22 cellular contexts compared by ENCODE assay signal in the genomic region with DNA sequence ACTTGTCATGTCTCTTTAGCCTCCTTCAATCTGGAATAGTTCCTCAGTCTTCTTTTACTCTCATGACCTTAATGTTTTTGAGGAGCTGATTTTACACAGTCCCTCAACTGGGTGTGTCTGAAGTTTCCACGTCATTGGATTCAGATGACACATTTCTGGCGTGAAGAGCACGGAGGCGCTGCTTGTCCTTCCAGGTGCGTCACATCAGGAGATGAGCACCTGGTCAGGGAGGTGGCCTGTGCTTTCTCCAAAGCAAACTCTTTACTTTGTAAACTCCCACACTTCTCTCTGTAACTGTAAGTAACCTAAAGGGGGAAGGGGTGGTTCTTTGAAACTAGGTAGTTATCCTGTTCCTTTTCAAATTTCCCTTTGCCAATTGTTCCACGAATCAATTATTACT. TPM values are rescaled to one million over a fixed set of nuclear protein-coding genes. Genes with fewer than 3 reads are reported as not detected.
DNase-seq lines count a peak whose midpoint lies in the region; ATAC-seq, FAIRE-seq and TF ChIP-seq lines count a peak whose summit lies in the region.
"Had no signal": no experiment of that assay in that cellular context is flagged by ENCODE, and none has a peak within 500 bp of the region (broad histone marks: within the 10 kb centered on the region; RNA-seq: fewer than 3 reads in every experiment).

No MANE protein-coding gene starts in this region.

- no peak overlapping the region for H3K9ac ChIP-seq in GM12878 (ENCODE audit: control insufficient read depth, insufficient read depth, low read length)
- peak overlapping the region in 2 of 5 donors; percentile 25 to 56 for H3K9ac ChIP-seq in subcutaneous abdominal adipose tissue (ENCODE audit: low read length in 5 of 5)
- H3K9ac ChIP-seq: BLaER1 treated with 17β-estradiol and CSF1 and Interleukin-3, amounts not matched to agents 10 nM and 100 nM had no signal

- no peaks in the 10 kb centered on the region for H4K20me1 ChIP-seq in GM12878 (ENCODE audit: control insufficient read depth, insufficient read depth)

- peaks cover 12% of the 10 kb centered on the region for H3K36me3 Mint-ChIP-seq in activated CD4-positive, alpha-beta T cell treated with anti-CD3 and anti-CD28 coated beads for 36 hours (ENCODE audit: low read depth)
- H3K36me3 Mint-ChIP-seq: naive B cell had no signal

- POLR2A ChIA-PET in activated CD4-positive, alpha-beta T cell treated with anti-CD3 and anti-CD28 coated beads for 36 hours (lab: Charles Lee), result no interaction called here
- POLR2A ChIA-PET in GM12878 (lab: Charles Lee), result no interaction called here

- no peak for TF ChIP-seq CTCF in GM13977 (IDR thresholded peaks at IDR 0.05; ENCODE audit: extremely low read depth, insufficient read depth, missing control alignments)
- TF ChIP-seq CTCF in GM12878 (IDR thresholded peaks at IDR 0.05 in 2 of 3, conservative IDR thresholded peaks at IDR 0.05 in 1 of 3; ENCODE audit: control insufficient read depth in 2 of 3, extremely low read depth in 1 of 3, insufficient read depth in 1 of 3, low read depth in 3 of 3, low read length in 3 of 3), result no peak
- no peak for TF ChIP-seq CTCF in left lung (IDR thresholded peaks at IDR 0.05)

- H3K9me3 ChIP-seq in GM12878 (replicated peaks; ENCODE audit: control insufficient read depth, insufficient read depth, low read length) (no peaks in the 10 kb centered on the region), subcutaneous abdominal adipose tissue (ENCODE audit: control insufficient read depth in 5 of 5, low read length in 5 of 5) (no peaks in the 10 kb centered on the region), left lung (no peaks in the 10 kb centered on the region)
- H3K9me3 ChIP-seq: prostate gland had no signal

- no peak for TF ChIP-seq POLR2A in GM12878 (IDR thresholded peaks at IDR 0.05; ENCODE audit: low read depth, low read length)

- H2AFZ ChIP-seq in GM12878 (ENCODE audit: control insufficient read depth, low read depth, low read length), result no peak overlapping the region
- H2AFZ ChIP-seq: hepatocyte had no signal

- H3K4me3 Mint-ChIP-seq in activated CD4-positive, alpha-beta T cell treated with anti-CD3 and anti-CD28 coated beads for 36 hours, result no peak overlapping the region
- H3K4me3 Mint-ChIP-seq: activated CD4-positive, alpha-beta T cell treated with anti-CD3 and anti-CD28 coated beads, Interleukin-2, amount 10 ng/mL, durations not matched to agents 24 days and 14 days; brain; immature natural killer cell had no signal

- H3K4me2 ChIP-seq in GM12878 (ENCODE audit: control insufficient read depth, insufficient read depth), result no peak overlapping the region
- H3K4me2 ChIP-seq: hepatocyte had no signal

- no peak for FAIRE-seq in GM12878 (lab: Jason Lieb, UNC)

- H3K79me2 ChIP-seq in GM12878 (ENCODE audit: control insufficient read depth, insufficient read depth, low read length), result no peaks in the 10 kb centered on the region
- H3K79me2 ChIP-seq: hepatocyte had no signal

- peak overlapping the region; percentile 15 for H3K27ac Mint-ChIP-seq in activated CD4-positive, alpha-beta T cell treated with anti-CD3 and anti-CD28 coated beads for 36 hours
- H3K27ac Mint-ChIP-seq: activated CD4-positive, alpha-beta T cell treated with anti-CD3 and anti-CD28 coated beads, Interleukin-2, amount 10 ng/mL, durations not matched to agents 24 days and 14 days had no signal

- TSS peak; percentile 19 for BruUV-seq in GM12878 (replicated peaks; lab: Mats Ljungman, UMichigan)

- RAD21 ChIA-PET in GM12878 (lab: Charles Lee; ENCODE audit: unreplicated experiment), result no interaction called here

- no peaks in the 10 kb centered on the region for H3K27me3 ChIP-seq in GM12878 (replicated peaks in 1 of 2; ENCODE audit: control insufficient read depth in 2 of 2, insufficient read depth in 2 of 2, low read length in 1 of 2)
- H3K27me3 ChIP-seq in subcutaneous abdominal adipose tissue (ENCODE audit: control insufficient read depth in 5 of 5, insufficient read depth in 4 of 5, low read length in 5 of 5), result no peaks in the 10 kb centered on the region
- no peaks in the 10 kb centered on the region for H3K27me3 ChIP-seq in left lung
- H3K27me3 ChIP-seq: BLaER1 treated with 17β-estradiol and CSF1 and Interleukin-3, amounts not matched to agents 10 nM and 100 nM; hepatocyte had no signal

- SMC1A ChIA-PET in GM12878 (lab: Charles Lee; ENCODE audit: uncharacterized antibody, unreplicated experiment), result interaction anchor here (0.9 to 1.6 kb wide), 2 partner anchors 9 to 71 kb away, joined by 3 to 4 read pairs; no protein-coding TSS in a partner anchor

- H3K27me3 Mint-ChIP-seq in activated CD4-positive, alpha-beta T cell treated with anti-CD3 and anti-CD28 coated beads for 36 hours, result no peaks in the 10 kb centered on the region
- H3K27me3 Mint-ChIP-seq: activated CD4-positive, alpha-beta T cell treated with anti-CD3 and anti-CD28 coated beads, Interleukin-2, amount 10 ng/mL, durations not matched to agents 24 days and 14 days; brain; naive B cell had no signal

- no peak for TF ChIP-seq RAD21 in GM12878 (IDR thresholded peaks at IDR 0.05; ENCODE audit: insufficient read depth, low read depth, low read length)

- WGBS in GM12878 (ENCODE audit: insufficient coverage, insufficient replicate concordance, low lambda C conversion rate, missing lambda C conversion rate), result 32% methylated on average over 6 of the region's 6 CpGs

- intact Hi-C loops in activated CD4-positive, alpha-beta T cell treated with anti-CD3 and anti-CD28 coated beads for 36 hours (cut with DNase I, micrococcal nuclease), result no loop called here
- intact Hi-C loops in GM12878 (cut with micrococcal nuclease; ENCODE audit: unreplicated experiment) (no loop called here), left lung (cut with DNase I) (no loop called here)

- ATAC-seq in activated CD4-positive, alpha-beta T cell treated with anti-CD3 and anti-CD28 coated beads for 36 hours, result no peak
- ATAC-seq in GM12878 (no peak), left lung (no peak)
- ATAC-seq: HCT116, left lobe of liver, SK-N-SH treated with all-trans-retinoic acid at 6 μM for 48 hours had no signal

- no peak overlapping the region for H3K4me3 ChIP-seq in GM12878
- no peak overlapping the region for H3K4me3 ChIP-seq in subcutaneous abdominal adipose tissue (ENCODE audit: low read depth in 1 of 5, low read length in 5 of 5)
- H3K4me3 ChIP-seq in left lung, result no peak overlapping the region
- H3K4me3 ChIP-seq: BLaER1 treated with 17β-estradiol and CSF1 and Interleukin-3, amounts not matched to agents 10 nM and 100 nM; hepatocyte; prostate gland had no signal

- CTCF ChIA-PET in activated CD4-positive, alpha-beta T cell treated with anti-CD3 and anti-CD28 coated beads for 36 hours (lab: Charles Lee), result no interaction called here
- CTCF ChIA-PET in GM12878 (lab: Yijun Ruan, JAX), result interaction anchor here (0.7 kb wide), 1 partner anchor 159 kb away, joined by 3 read pairs; no protein-coding TSS in a partner anchor

- DNase-seq in activated CD4-positive, alpha-beta T cell treated with anti-CD3 and anti-CD28 coated beads for 36 hours, result no peak
- DNase-seq in activated CD4-positive, alpha-beta T cell treated with anti-CD3 and anti-CD28 coated beads, Interleukin-2, amount 50 U/mL, for 48 hours, result no peak
- DNase-seq in GM13977 (ENCODE audit: low spot score) (peak; percentile 40), GM12878 (ENCODE audit: low read depth, low spot score) (no peak), left lung (no peak), NCI-H2171 (lab: John Stamatoyannopoulos, UW) (no peak)
- DNase-seq: activated CD4-positive, alpha-beta T cell treated with anti-CD3 and anti-CD28 coated beads, Interleukin-2, amount 10 ng/mL, durations not matched to agents 24 days and 14 days; activated effector memory CD4-positive, alpha-beta T cell treated with anti-CD3 and anti-CD28 coated beads, Interleukin-2, amount 50 U/mL, for 16 hours; effector CD8-positive, alpha-beta T cell; immature natural killer cell; naive B cell; NCI-H2081 treated with DMSO at 0.1 percent for 48 hours; NCI-H774 had no signal

- H3K4me1 Mint-ChIP-seq in activated CD4-positive, alpha-beta T cell treated with anti-CD3 and anti-CD28 coated beads for 36 hours, result peaks cover 18% of the 10 kb centered on the region

- in situ Hi-C loops in GM13977 (cut with MboI; ENCODE audit: low pct_unique_long_range_greater_than_20kb, low sequenced_read_pairs, unreplicated experiment) (no loop called here), GM12878 (cut with MboI) (no loop called here)

- H3K36me3 ChIP-seq in GM12878 (ENCODE audit: control insufficient read depth in 2 of 2, insufficient read depth in 2 of 2, low read length in 1 of 2) (peaks cover 0 to 11% of the 10 kb centered on the region in 2 experiments; a peak in 3 of 4 replicates), subcutaneous abdominal adipose tissue (ENCODE audit: control insufficient read depth in 5 of 5, insufficient read depth in 5 of 5, low read length in 5 of 5) (peaks cover 0 to 18% (median 0%) of the 10 kb centered on the region in 5 donors), left lung (peaks cover 0 to 31% of the 10 kb centered on the region in 2 donors)
- H3K36me3 ChIP-seq: prostate gland had no signal

- H3K27ac ChIP-seq in GM12878 (ENCODE audit: control insufficient read depth, insufficient read depth), result no peak overlapping the region
- H3K27ac ChIP-seq in subcutaneous abdominal adipose tissue (ENCODE audit: low read depth, low read length), result peak overlapping the region; percentile 75
- no peak overlapping the region for H3K27ac ChIP-seq in left lung
- H3K27ac ChIP-seq: hepatocyte, HL-60, prostate gland had no signal

- H3K4me1 ChIP-seq in GM12878 (ENCODE audit: control insufficient read depth, insufficient read depth, low read length), result peaks cover 12% of the 10 kb centered on the region
- H3K4me1 ChIP-seq in subcutaneous abdominal adipose tissue (ENCODE audit: control insufficient read depth in 5 of 5, insufficient read depth in 5 of 5, low read length in 5 of 5), result peaks cover 0 to 13% (median 6%) of the 10 kb centered on the region in 5 donors
- peaks cover 0 to 17% of the 10 kb centered on the region in 2 donors for H3K4me1 ChIP-seq in left lung
- H3K4me1 ChIP-seq: prostate gland had no signal

- no peak for TF ChIP-seq EP300 in GM12878 (IDR thresholded peaks at IDR 0.05; ENCODE audit: borderline replicate concordance in 1 of 2, control insufficient read depth in 1 of 2, low read depth in 2 of 2, low read length in 2 of 2)

- H3K9me3 Mint-ChIP-seq in activated CD4-positive, alpha-beta T cell treated with anti-CD3 and anti-CD28 coated beads for 36 hours (ENCODE audit: low read depth), result no peaks in the 10 kb centered on the region
- H3K9me3 Mint-ChIP-seq: activated CD4-positive, alpha-beta T cell treated with anti-CD3 and anti-CD28 coated beads, Interleukin-2, amount 10 ng/mL, durations not matched to agents 24 days and 14 days; immature natural killer cell; naive B cell had no signal

RNA-seq across cellular contexts. Expression of a gene that starts 52.5 kb away (rescaled TPM):
- 10 to 100 TPM; 16.0 to 19.3 TPM for total RNA-seq in activated CD4-positive, alpha-beta T cell treated with anti-CD3 and anti-CD28 coated beads for 36 hours
- total RNA-seq in GM12878 (2013; cell fraction: nucleolus; rRNA removed), result 27.4 and 29.1 TPM in 2 replicates
- total RNA-seq in GM12878 (2014; rRNA removed) (5.7 and 8.2 TPM in 2 replicates), GM12878 (2014; rRNA removed; fragmentation: Illumina TruSeq; extraction: Trizol) (3.4 and 3.5 TPM in 2 replicates), GM12878 (2021) (13.7 and 15.9 TPM in 2 replicates), left lung (10 to 100 TPM; 19.7 to 31.9 TPM)
- 4.3 TPM for polyA plus RNA-seq in GM12878 (2011; ENCODE audit: low read depth)
- polyA plus RNA-seq in GM12878 (2011; rRNA removed) (1.6 and 2.4 TPM in 2 replicates), GM12878 (2014; fragmentation: Illumina TruSeq; extraction: Trizol) (3.7 and 5.1 TPM in 2 replicates), GM12878 (2014; fragmentation: Nextera tagmentation; extraction: Ambion mirVana) (under 1 TPM; 0.31 to 0.35 TPM), GM12878 (2014; rRNA removed) (11.3 and 12.6 TPM in 2 replicates), GM12878 (2016; fragmentation: Nextera tagmentation; extraction: Ambion mirVana) (1 to 10 TPM; 3.8 TPM)
- polyA plus RNA-seq in GM12878 (2011; cell fraction: cytosol; rRNA removed), result 2.8 and 4.8 TPM in 2 replicates
- 17.4 and 25.4 TPM in 2 replicates for polyA plus RNA-seq in GM12878 (2011; cell fraction: nucleus; rRNA removed)
- polyA plus RNA-seq in GM12878 (2012), result 11.0 and 15.3 TPM in 2 replicates
- polyA minus RNA-seq in GM12878 (2011; rRNA and poly(A)+ RNA removed), result 2.2 and 3.1 TPM in 2 replicates
- polyA minus RNA-seq in GM12878 (2011; cell fraction: cytosol; rRNA and poly(A)+ RNA removed), result 2.2 and 4.4 TPM in 2 replicates
- polyA minus RNA-seq in GM12878 (2011; cell fraction: nucleus; rRNA and poly(A)+ RNA removed), result 5.1 and 7.1 TPM in 2 replicates

RNA-seq across cellular contexts. Expression of a gene that starts 58.4 kb away (rescaled TPM):
- total RNA-seq in activated CD4-positive, alpha-beta T cell treated with anti-CD3 and anti-CD28 coated beads for 36 hours, result 10 to 100 TPM; 50.1 to 61.6 TPM
- 106 and 120 TPM in 2 replicates for total RNA-seq in GM12878 (2013; cell fraction: nucleolus; rRNA removed)
- 22.0 and 23.5 TPM in 2 replicates for total RNA-seq in GM12878 (2014; rRNA removed)
- total RNA-seq in GM12878 (2014; rRNA removed; fragmentation: Illumina TruSeq; extraction: Trizol), result 20.9 and 21.9 TPM in 2 replicates
- 31.3 and 34.3 TPM in 2 replicates for total RNA-seq in GM12878 (2021)
- polyA plus RNA-seq in GM12878 (2011; ENCODE audit: low read depth), result 15.1 TPM
- polyA plus RNA-seq in GM12878 (2011; rRNA removed), result 21.1 and 22.0 TPM in 2 replicates
- 17.1 and 22.6 TPM in 2 replicates for polyA plus RNA-seq in GM12878 (2011; cell fraction: cytosol; rRNA removed)
- 14.3 and 15.3 TPM in 2 replicates for polyA plus RNA-seq in GM12878 (2011; cell fraction: nucleus; rRNA removed)
- polyA plus RNA-seq in GM12878 (2012), result 20.9 and 21.2 TPM in 2 replicates
- polyA plus RNA-seq in GM12878 (2014; fragmentation: Illumina TruSeq; extraction: Trizol), result 24.5 and 24.6 TPM in 2 replicates
- 10 to 100 TPM; 15.6 to 22.9 TPM for polyA plus RNA-seq in GM12878 (2014; fragmentation: Nextera tagmentation; extraction: Ambion mirVana)
- 22.3 and 25.8 TPM in 2 replicates for polyA plus RNA-seq in GM12878 (2014; rRNA removed)
- polyA plus RNA-seq in GM12878 (2016; fragmentation: Nextera tagmentation; extraction: Ambion mirVana), result 10 to 100 TPM; 28.6 to 31.7 TPM
- 16.9 and 22.6 TPM in 2 replicates for polyA minus RNA-seq in GM12878 (2011; rRNA and poly(A)+ RNA removed)
- 8.3 and 12.7 TPM in 2 replicates for polyA minus RNA-seq in GM12878 (2011; cell fraction: cytosol; rRNA and poly(A)+ RNA removed)
- 12.0 and 17.9 TPM in 2 replicates for polyA minus RNA-seq in GM12878 (2011; cell fraction: nucleus; rRNA and poly(A)+ RNA removed)
- 10 to 100 TPM; 25.1 to 30.6 TPM for total RNA-seq in left lung
